Comparison of ENCODE assay signal across 8 cellular contexts in the genomic region with DNA sequence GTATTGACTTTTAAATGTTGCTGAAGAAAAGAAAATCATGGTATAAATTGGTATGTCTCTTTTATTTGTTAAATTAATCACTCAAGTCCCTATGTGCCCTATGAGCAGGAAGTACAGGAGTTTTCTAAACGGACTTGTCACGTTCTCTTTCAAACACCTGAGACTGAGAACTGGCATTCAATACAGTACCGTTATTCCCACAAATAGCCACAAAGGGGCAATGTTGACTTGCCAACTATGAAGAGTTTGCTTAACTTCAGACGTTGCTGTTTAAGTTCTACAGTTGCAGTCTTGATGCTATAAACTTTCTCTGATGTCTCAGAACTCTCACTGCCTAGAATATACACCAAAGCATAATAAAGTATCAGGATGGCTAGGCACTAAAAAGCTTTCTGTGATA. TPM values are rescaled to one million over a fixed set of nuclear protein-coding genes. Genes with fewer than 3 reads are reported as not detected.
DNase-seq lines count a peak whose midpoint lies in the region; ATAC-seq and TF ChIP-seq lines count a peak whose summit lies in the region.

No MANE protein-coding gene starts in this region.

- peak; percentile 58 for TF ChIP-seq CTCF in A673 (conservative IDR thresholded peaks at IDR 0.05; ENCODE audit: low read depth, low read length)
- TF ChIP-seq CTCF in GM10266 (IDR thresholded peaks at IDR 0.05; ENCODE audit: control insufficient read depth, insufficient read depth, low read depth, missing control alignments) = peak; percentile 46

- H3K9me3 ChIP-seq in A673 (ENCODE audit: low read depth, low read length, poor library complexity, severe bottlenecking) = no peaks in the 10 kb centered on the region
- no peaks in the 10 kb centered on the region for H3K9me3 ChIP-seq in T-helper 17 cell (ENCODE audit: control insufficient read depth, low read length, poor library complexity, severe bottlenecking)

- H3K27ac ChIP-seq in A673 (ENCODE audit: low read depth, low read length, poor library complexity, severe bottlenecking) = no peak overlapping the region

- CTCF ChIA-PET in A673 (lab: Charles Lee) = interaction anchor here (1.4 kb wide), 1 partner anchor 340 kb away, joined by 11 read pairs; no protein-coding TSS in a partner anchor

- H3K27ac Mint-ChIP-seq in T-helper 17 cell = no peak overlapping the region

- H3K27me3 Mint-ChIP-seq in T-helper 17 cell = peaks cover 54% of the 10 kb centered on the region

- BruUV-seq in A673 (replicated peaks; lab: Mats Ljungman, UMichigan) = no TSS peak

- no peaks in the 10 kb centered on the region for H3K4me1 ChIP-seq in A673 (ENCODE audit: insufficient read depth, low read length, poor library complexity, severe bottlenecking)

- no peak overlapping the region for H3K4me3 ChIP-seq in A673 (ENCODE audit: low read depth, low read length, poor library complexity, severe bottlenecking)

- no peaks in the 10 kb centered on the region for H3K36me3 ChIP-seq in A673 (ENCODE audit: insufficient read depth, low read length, poor library complexity, severe bottlenecking)

- POLR2A ChIA-PET in A673 (lab: Charles Lee; ENCODE audit: low non-redundant PET) = no interaction called here

- H3K36me3 Mint-ChIP-seq in T-helper 17 cell (ENCODE audit: low read depth) = peaks cover 3% of the 10 kb centered on the region

- ATAC-seq in T-helper 17 cell (peak; percentile 55), GM21619 (IDR thresholded peaks at IDR 0.05; ENCODE audit: unreplicated experiment) (no peak)

- H3K4me3 Mint-ChIP-seq in T-helper 17 cell = no peak overlapping the region

- intact Hi-C loops in A673 (cut with micrococcal nuclease; ENCODE audit: unreplicated experiment) = loop anchor here (2.0 kb wide), 1 partner anchor 340 kb away; no protein-coding TSS in a partner anchor

- DNase-seq in A673 (ENCODE audit: low spot score) (peak; percentile 40), GM10266 (ENCODE audit: extremely low spot score) (no peak), Kasumi-1 (lab: John Stamatoyannopoulos, UW) (peak; percentile 53 to 76), T-helper 17 cell (no peak), globus pallidus (ENCODE audit: low spot score) (peak; percentile 2), pons (ENCODE audit: low spot score) (peak; percentile 60), amniotic stem cell (lab: John Stamatoyannopoulos, UW) (no peak)

- peaks cover 5% of the 10 kb centered on the region for H3K4me1 Mint-ChIP-seq in T-helper 17 cell

- H3K27me3 ChIP-seq in A673 (replicated peaks; ENCODE audit: insufficient read depth, low read depth, low read length, poor library complexity) = peaks cover 5% of the 10 kb centered on the region

RNA-seq across cellular contexts. Expression of a gene that starts 7.6 kb away (rescaled TPM):
- total RNA-seq in A673 (2021) = 0.04 TPM in 1 of 2 replicates, not detected in the other
- not detected for total RNA-seq in T-helper 17 cell

RNA-seq across cellular contexts. Expression of a gene that starts 16.2 kb away (rescaled TPM):
- total RNA-seq in A673 (2021) = not detected in 2 replicates
- total RNA-seq in T-helper 17 cell = under 1 TPM in 1 of 2 donors, not detected in 1; 0.10 TPM

RNA-seq across cellular contexts. Expression of a gene that starts 36.2 kb away (rescaled TPM):
- total RNA-seq in A673 (2021) = not detected in 2 replicates
- not detected for total RNA-seq in T-helper 17 cell

RNA-seq across cellular contexts. Expression of a gene that starts 54.7 kb away (rescaled TPM):
- not detected in 2 replicates for total RNA-seq in A673 (2021)
- total RNA-seq in T-helper 17 cell = not detected

Comparison
In these comparisons a context has a peak if more than half of its experiments do, and no peak if none do; other contexts are left out.
1. DNase-seq: peak in A673 (single experiment), Kasumi-1 (2 of 2), globus pallidus (single experiment) and pons (single experiment); none in GM10266 (single experiment), T-helper 17 cell (0 of 3) and amniotic stem cell (single experiment).